1 cellular context compared by ENCODE assay signal in the genomic region with DNA sequence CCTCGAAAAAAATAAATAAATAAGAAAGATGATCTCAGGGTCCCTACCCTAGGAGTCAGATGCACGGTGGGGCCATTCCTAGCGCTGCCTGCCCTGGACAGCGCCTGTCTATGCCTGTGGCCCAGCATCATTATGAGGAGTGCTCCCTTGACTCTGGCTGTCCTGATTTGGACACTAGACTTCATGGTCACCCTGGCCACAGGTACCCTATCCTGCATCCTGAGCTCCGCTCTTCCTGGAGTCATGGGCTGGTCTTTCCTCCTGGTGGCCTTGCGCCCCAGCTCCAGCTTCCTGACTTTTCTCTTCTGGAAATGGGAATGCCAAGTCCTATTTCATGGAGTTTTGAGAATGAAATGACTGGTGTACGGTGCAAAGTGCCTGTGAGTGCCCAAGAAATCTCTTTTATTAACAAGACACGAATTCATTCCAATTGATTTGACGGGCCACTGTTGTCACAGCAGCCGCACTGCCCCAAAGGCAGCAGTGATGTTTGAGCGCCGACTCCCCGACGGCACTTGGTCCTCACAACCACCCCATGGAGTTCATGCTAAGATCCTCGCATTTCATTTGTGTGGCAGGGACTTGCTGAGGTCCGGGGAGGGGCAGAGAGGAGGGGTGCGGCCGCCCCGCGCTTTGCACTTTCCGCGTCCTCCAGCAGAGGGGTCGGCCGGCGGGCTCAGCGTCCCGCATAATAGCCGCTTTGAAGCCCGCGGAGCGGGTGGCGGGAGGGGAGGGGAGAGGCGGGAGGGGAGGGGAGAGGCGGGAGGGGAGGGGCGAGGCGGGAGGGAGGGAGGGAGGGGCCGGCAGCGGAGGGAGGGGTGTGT.
TF ChIP-seq lines count a peak whose summit lies in the region.

No MANE protein-coding gene starts in this region.

TF ChIP-seq in K562, 482 proteins besides CTCF, POLR2A, EP300 and RAD21 (continued from another document):
- TF ChIP-seq, protein P1, sequence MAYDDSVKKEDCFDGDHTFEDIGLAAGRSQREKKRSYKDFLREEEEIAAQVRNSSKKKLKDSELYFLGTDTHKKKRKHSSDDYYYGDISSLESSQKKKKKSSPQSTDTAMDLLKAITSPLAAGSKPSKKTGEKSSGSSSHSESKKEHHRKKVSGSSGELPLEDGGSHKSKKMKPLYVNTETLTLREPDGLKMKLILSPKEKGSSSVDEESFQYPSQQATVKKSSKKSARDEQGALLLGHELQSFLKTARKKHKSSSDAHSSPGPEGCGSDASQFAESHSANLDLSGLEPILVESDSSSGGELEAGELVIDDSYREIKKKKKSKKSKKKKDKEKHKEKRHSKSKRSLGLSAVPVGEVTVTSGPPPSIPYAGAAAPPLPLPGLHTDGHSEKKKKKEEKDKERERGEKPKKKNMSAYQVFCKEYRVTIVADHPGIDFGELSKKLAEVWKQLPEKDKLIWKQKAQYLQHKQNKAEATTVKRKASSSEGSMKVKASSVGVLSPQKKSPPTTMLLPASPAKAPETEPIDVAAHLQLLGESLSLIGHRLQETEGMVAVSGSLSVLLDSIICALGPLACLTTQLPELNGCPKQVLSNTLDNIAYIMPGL (CRISPR knock-in tag; IDR thresholded peaks at IDR 0.05) = peak; percentile 86
- TF ChIP-seq, protein P2, sequence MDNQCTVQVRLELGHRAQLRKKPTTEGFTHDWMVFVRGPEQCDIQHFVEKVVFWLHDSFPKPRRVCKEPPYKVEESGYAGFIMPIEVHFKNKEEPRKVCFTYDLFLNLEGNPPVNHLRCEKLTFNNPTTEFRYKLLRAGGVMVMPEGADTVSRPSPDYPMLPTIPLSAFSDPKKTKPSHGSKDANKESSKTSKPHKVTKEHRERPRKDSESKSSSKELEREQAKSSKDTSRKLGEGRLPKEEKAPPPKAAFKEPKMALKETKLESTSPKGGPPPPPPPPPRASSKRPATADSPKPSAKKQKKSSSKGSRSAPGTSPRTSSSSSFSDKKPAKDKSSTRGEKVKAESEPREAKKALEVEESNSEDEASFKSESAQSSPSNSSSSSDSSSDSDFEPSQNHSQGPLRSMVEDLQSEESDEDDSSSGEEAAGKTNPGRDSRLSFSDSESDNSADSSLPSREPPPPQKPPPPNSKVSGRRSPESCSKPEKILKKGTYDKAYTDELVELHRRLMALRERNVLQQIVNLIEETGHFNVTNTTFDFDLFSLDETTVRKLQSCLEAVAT (IDR thresholded peaks at IDR 0.05) = no peak
- TF ChIP-seq DPF2 (IDR thresholded peaks at IDR 0.05) = no peak
- TF ChIP-seq MCM7 (IDR thresholded peaks at IDR 0.05) = no peak
- TF ChIP-seq DEAF1 (CRISPR knock-in tag; IDR thresholded peaks at IDR 0.05) = no peak
- TF ChIP-seq, protein P3, sequence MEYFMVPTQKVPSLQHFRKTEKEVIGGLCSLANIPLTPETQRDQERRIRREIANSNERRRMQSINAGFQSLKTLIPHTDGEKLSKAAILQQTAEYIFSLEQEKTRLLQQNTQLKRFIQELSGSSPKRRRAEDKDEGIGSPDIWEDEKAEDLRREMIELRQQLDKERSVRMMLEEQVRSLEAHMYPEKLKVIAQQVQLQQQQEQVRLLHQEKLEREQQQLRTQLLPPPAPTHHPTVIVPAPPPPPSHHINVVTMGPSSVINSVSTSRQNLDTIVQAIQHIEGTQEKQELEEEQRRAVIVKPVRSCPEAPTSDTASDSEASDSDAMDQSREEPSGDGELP (CRISPR knock-in tag; IDR thresholded peaks at IDR 0.05; ENCODE audit: borderline replicate concordance) = no peak
- TF ChIP-seq E2F1 (CRISPR knock-in tag; IDR thresholded peaks at IDR 0.05) = peak; percentile 66; the same call in 1 of the 2 replicates
- no peak for TF ChIP-seq ELF4 (CRISPR knock-in tag; IDR thresholded peaks at IDR 0.05)
- TF ChIP-seq SREBF2 (CRISPR knock-in tag; IDR thresholded peaks at IDR 0.05) = no peak
- no peak for TF ChIP-seq USF1 (CRISPR knock-in tag; IDR thresholded peaks at IDR 0.05)
- TF ChIP-seq SMARCB1 (IDR thresholded peaks at IDR 0.05; ENCODE audit: insufficient read length, low read depth) = no peak
TF ChIP-seq in K562: peak in this region for 3.
